ENCODE assay signal across 8 cellular contexts in the genomic region with DNA sequence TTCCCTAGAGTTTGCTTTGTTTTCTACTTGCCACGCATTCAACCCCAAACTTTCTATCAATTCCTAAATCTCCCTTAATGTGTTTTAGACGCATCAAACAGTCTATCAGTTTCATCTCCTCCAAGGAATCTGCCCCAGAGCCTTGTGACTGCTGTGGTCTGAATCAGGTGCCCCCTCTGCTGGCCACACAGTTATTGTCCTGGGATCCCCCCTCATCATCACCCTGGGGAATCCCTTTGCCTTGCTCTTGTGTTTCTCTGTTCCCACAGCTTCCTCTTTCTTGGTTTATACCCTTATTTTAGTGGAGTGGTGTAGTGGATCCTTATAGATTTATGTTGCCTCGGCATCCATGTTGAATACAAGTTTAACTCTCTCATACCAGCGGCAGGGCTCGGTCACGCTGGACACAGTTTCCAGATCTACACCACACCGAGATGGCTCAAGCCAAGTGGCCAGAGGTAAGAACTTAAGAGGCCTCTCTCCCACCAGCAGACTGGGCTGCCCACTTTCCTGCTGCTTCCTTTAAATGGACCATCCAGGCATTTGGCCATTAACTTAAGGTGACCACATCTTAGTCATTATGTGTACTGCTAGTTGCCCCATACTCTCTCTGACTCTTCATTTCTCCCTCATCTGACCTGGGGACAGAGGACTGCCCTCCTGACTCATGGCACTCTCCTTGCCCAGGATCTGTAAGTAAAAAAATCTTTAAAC. TPM values are rescaled to one million over a fixed set of nuclear protein-coding genes. Genes with fewer than 3 reads are reported as not detected.
DNase-seq lines count a peak whose midpoint lies in the region; ATAC-seq and TF ChIP-seq lines count a peak whose summit lies in the region.

No MANE protein-coding gene starts in this region.

- no peak overlapping the region for H3K27ac ChIP-seq in SK-N-SH (ENCODE audit: low read depth in 2 of 2, low read length in 1 of 2)
- H3K27ac ChIP-seq in right atrium auricular region = no peak overlapping the region

- whole genome bisulfite sequencing in SK-N-SH (ENCODE audit: low lambda C conversion rate) = 72% methylated on average over 7 of the region's 7 CpGs

- H3K9me2 ChIP-seq in SK-N-SH = no peaks in the 10 kb centered on the region

- no peak for TF ChIP-seq EP300 in SK-N-SH (IDR thresholded peaks at IDR 0.05; ENCODE audit: borderline replicate concordance in 1 of 2, low read depth in 1 of 2, low read length in 1 of 2)

- CTCF ChIA-PET in SK-N-SH (lab: Yijun Ruan, JAX) = interaction anchor here (0.6 to 2.5 kb wide), 18 partner anchors 11 to 735 kb away, joined by 3 to 8 read pairs (median 3); no protein-coding TSS in a partner anchor

- H3K9me3 ChIP-seq in SK-N-SH = no peaks in the 10 kb centered on the region
- H3K9me3 ChIP-seq in right atrium auricular region = no peaks in the 10 kb centered on the region

- no peaks in the 10 kb centered on the region for H3K27me3 ChIP-seq in SK-N-SH (ENCODE audit: insufficient read depth)
- no peaks in the 10 kb centered on the region for H3K27me3 ChIP-seq in right atrium auricular region

- POLR2A ChIA-PET in SK-N-SH (lab: Yijun Ruan, JAX) = no interaction called here

- peak; percentile 79 for TF ChIP-seq RAD21 in SK-N-SH (IDR thresholded peaks at IDR 0.05; ENCODE audit: low read length)

- H3K9ac ChIP-seq in SK-N-SH = no peak overlapping the region

- DNase-seq in EL (peak; percentile 72), SK-N-SH (peak; percentile 73), right atrium auricular region (ENCODE audit: low spot score) (no peak)
- peak; percentile 66 for DNase-seq in activated naive CD4-positive, alpha-beta T cell treated with anti-CD3 and anti-CD28 coated beads, Interleukin-2, amount 50 U/mL, for 16 hours
- peak; percentile 53 for DNase-seq in stimulated activated CD4-positive, alpha-beta T cell treated with anti-CD3 and anti-CD28 coated beads, Interleukin-1b, Interleukin-23, amount 100 ng/mL, for 48 hours

- no peak for TF ChIP-seq POLR2A in GM18505 (IDR thresholded peaks at IDR 0.05; ENCODE audit: borderline replicate concordance, extremely low read depth, insufficient read depth, insufficient read length)

- H3K36me3 ChIP-seq in SK-N-SH (replicated peaks in 1 of 2; ENCODE audit: control insufficient read depth in 1 of 2, insufficient read depth in 2 of 2, low read length in 1 of 2) (no peaks in the 10 kb centered on the region), right atrium auricular region (no peaks in the 10 kb centered on the region)

- peak; percentile 43 for ATAC-seq in HG02970 (IDR thresholded peaks at IDR 0.05; ENCODE audit: low FRiP score, unreplicated experiment)
- no peak for ATAC-seq in GM18505 (IDR thresholded peaks at IDR 0.05; ENCODE audit: unreplicated experiment)
- no peak for ATAC-seq in GM21367 (IDR thresholded peaks at IDR 0.05; ENCODE audit: unreplicated experiment)

- H3F3A ChIP-seq in SK-N-SH (replicated peaks; ENCODE audit: insufficient read depth) = peaks cover 4% of the 10 kb centered on the region

- H3K4me2 ChIP-seq in SK-N-SH = no peak overlapping the region

- H3K4me3 ChIP-seq in SK-N-SH (ENCODE audit: low read depth in 2 of 2, low read length in 1 of 2) (no peak overlapping the region), right atrium auricular region (no peak overlapping the region)

- H3K4me1 ChIP-seq in SK-N-SH (ENCODE audit: control insufficient read depth in 1 of 2, insufficient read depth in 2 of 2, low read depth in 1 of 2, low read length in 1 of 2) (peaks cover 0 to 12% of the 10 kb centered on the region in 2 experiments; a peak in 1 of 4 replicates), right atrium auricular region (peaks cover 0 to 46% of the 10 kb centered on the region in 2 donors)

- no peak overlapping the region for H2AFZ ChIP-seq in SK-N-SH (ENCODE audit: low read depth)

- TF ChIP-seq CTCF in SK-N-SH (IDR thresholded peaks at IDR 0.05) (peak; percentile 79), right atrium auricular region (IDR thresholded peaks at IDR 0.05) (peak; percentile 40 to 80)

- H3K79me2 ChIP-seq in SK-N-SH (ENCODE audit: insufficient read depth) = no peaks in the 10 kb centered on the region

- H4K20me1 ChIP-seq in SK-N-SH (ENCODE audit: insufficient read depth) = no peaks in the 10 kb centered on the region

TF ChIP-seq in SK-N-SH, 30 proteins besides CTCF, POLR2A, EP300 and RAD21:
- peak; percentile 91 for TF ChIP-seq SMC3 (IDR thresholded peaks at IDR 0.05; ENCODE audit: low read depth, low read length)
- TF ChIP-seq POLR2AphosphoS5 (IDR thresholded peaks at IDR 0.05; ENCODE audit: low read depth, low read length) = no peak

RNA-seq across cellular contexts. Expression of a gene that starts 8.2 kb away (rescaled TPM):
- polyA plus RNA-seq in SK-N-SH (2012; rRNA removed) = 0.30 and 0.49 TPM in 2 replicates
- 0.14 and 0.20 TPM in 2 replicates for polyA plus RNA-seq in SK-N-SH (2012; cell fraction: cytosol; rRNA removed)
- 1.4 and 1.7 TPM in 2 replicates for polyA plus RNA-seq in SK-N-SH (2012; cell fraction: nucleus; rRNA removed)
- 1 to 10 TPM; 1.7 to 2.4 TPM for total RNA-seq in right atrium auricular region

RNA-seq across cellular contexts. Expression of a gene that starts 51.6 kb away (rescaled TPM):
- polyA plus RNA-seq in SK-N-SH (2012; rRNA removed) = 71.0 and 80.7 TPM in 2 replicates
- polyA plus RNA-seq in SK-N-SH (2012; cell fraction: cytosol; rRNA removed) = 41.7 and 56.7 TPM in 2 replicates
- 80.2 and 104 TPM in 2 replicates for polyA plus RNA-seq in SK-N-SH (2012; cell fraction: nucleus; rRNA removed)
- 100 to 1,000 TPM; 132 to 147 TPM for total RNA-seq in right atrium auricular region

RNA-seq across cellular contexts. Expression of a gene that starts 52.5 kb away (rescaled TPM):
- 177 and 212 TPM in 2 replicates for polyA plus RNA-seq in SK-N-SH (2012; rRNA removed)
- polyA plus RNA-seq in SK-N-SH (2012; cell fraction: cytosol; rRNA removed) = 176 and 201 TPM in 2 replicates
- 95.0 and 101 TPM in 2 replicates for polyA plus RNA-seq in SK-N-SH (2012; cell fraction: nucleus; rRNA removed)
- total RNA-seq in right atrium auricular region = 100 to 1,000 TPM; 100 to 125 TPM
